8 cellular contexts compared by ENCODE assay signal in the genomic region with DNA sequence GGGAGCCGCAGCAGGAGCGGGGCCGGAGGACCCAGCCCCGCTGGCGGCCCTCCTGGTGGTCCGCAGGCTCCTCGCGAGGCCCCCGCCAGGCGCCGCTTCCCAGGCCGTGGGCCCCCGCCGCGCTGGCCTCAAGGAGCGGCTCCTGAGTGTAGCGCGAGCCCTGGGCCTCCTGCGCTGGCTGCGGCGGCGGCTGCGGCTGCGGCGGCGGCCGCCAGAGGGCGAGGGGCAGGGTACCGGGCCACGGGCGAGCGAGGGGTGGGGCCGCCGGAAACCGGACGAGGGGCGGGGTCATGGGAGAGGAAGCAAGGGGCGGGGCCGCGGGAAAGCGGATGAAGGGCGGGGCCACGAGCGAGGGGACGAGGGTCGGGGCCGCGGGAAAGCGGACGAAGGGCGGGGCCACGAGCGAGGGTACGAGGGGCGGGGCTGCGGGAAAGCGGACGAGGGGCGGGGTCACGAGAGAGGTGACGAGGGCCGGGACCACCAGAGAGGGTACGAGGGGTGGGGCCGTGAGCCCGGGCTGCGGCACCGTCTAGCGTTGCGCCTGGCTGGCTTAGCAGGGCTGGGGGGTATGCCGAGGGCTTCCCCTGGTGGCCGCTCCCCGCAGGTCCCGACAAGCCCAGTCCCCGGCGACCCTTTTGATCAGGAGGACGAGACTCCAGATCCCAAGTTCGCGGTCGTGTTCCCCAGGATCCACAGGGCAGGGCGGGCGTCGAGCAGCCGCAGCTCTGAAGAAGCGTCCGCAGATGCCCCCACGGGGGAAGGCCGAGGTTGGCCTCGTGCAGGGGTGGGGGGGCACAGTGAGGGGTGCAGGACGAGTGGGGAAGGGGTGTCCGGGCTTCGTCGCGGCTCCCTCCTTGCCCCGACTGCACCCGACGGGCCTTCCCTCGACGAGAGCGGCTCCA. TPM values are rescaled to one million over a fixed set of nuclear protein-coding genes. Genes with fewer than 3 reads are reported as not detected.
DNase-seq lines count a peak whose midpoint lies in the region; ATAC-seq and TF ChIP-seq lines count a peak whose summit lies in the region.

No MANE protein-coding gene starts in this region.

- ATAC-seq in GM19023 (IDR thresholded peaks at IDR 0.05; ENCODE audit: unreplicated experiment): peak; percentile 76
- ATAC-seq in HG03457 (IDR thresholded peaks at IDR 0.05; ENCODE audit: unreplicated experiment): peak; percentile 49

- H3K4me3 ChIP-seq in AG04450 (ENCODE audit: low read depth, low read length): peak overlapping the region; percentile 66

- POLR2A ChIA-PET in AG04450 (lab: Yijun Ruan, JAX): no interaction called here

- DNase-seq in AG04450 (ENCODE audit: low read depth, low spot score) (peak; percentile 48), NCI-H524 (lab: John Stamatoyannopoulos, UW) (peak; percentile 95 to 97), cortex of kidney (lab: John Stamatoyannopoulos, UW) (peak; percentile 75), left kidney (ENCODE audit: low read depth, low spot score) (peak; percentile 97)
- peak; percentile 96 for DNase-seq in activated CD4-positive, alpha-beta T cell treated with anti-CD3 and anti-CD28 coated beads, Interleukin-2, amount 50 U/mL, for 1 hour
- DNase-seq in stimulated activated CD4-positive, alpha-beta T cell treated with anti-CD3 and anti-CD28 coated beads, Interleukin-1b, Interleukin-23, amount 100 ng/mL, for 24 hours (ENCODE audit: low read depth in 4 of 4, low spot score in 1 of 4): peak; percentile 95 to 98 (median 97)

- CTCF ChIA-PET in AG04450 (lab: Charles Lee): interaction anchor here (1.1 to 1.3 kb wide), 2 partner anchors 44 to 73 kb away, joined by 3 to 5 read pairs; partner anchors contain the start of genes SMIM5 and TSEN54

- peak; percentile 21; the same call in 1 of the 2 replicates for TF ChIP-seq CTCF in AG04450 (IDR thresholded peaks at IDR 0.05; ENCODE audit: low read depth, low read length)

- H3K9me3 ChIP-seq in AG04450 (ENCODE audit: control insufficient read depth, insufficient read depth, low read length): peaks cover 4% of the 10 kb centered on the region

- H3K27ac ChIP-seq in AG04450 (ENCODE audit: low read depth, low read length): no peak overlapping the region

- peaks cover 31% of the 10 kb centered on the region for H3K27me3 ChIP-seq in AG04450 (ENCODE audit: control insufficient read depth, insufficient read depth, low read length)

RNA-seq across cellular contexts. Expression of gene MYO15B, which starts 1.7 kb away (rescaled TPM):
- 0.52 and 0.79 TPM in 2 replicates for polyA plus RNA-seq in AG04450 (2011; rRNA removed)
- polyA minus RNA-seq in AG04450 (2011; rRNA and poly(A)+ RNA removed): 0.56 and 1.7 TPM in 2 replicates

RNA-seq across cellular contexts. Expression of gene SMIM5, which starts 44.0 kb away (rescaled TPM):
- not detected in 2 replicates for polyA plus RNA-seq in AG04450 (2011; rRNA removed)
- polyA minus RNA-seq in AG04450 (2011; rRNA and poly(A)+ RNA removed): not detected in 2 replicates
